In the genomic region with DNA sequence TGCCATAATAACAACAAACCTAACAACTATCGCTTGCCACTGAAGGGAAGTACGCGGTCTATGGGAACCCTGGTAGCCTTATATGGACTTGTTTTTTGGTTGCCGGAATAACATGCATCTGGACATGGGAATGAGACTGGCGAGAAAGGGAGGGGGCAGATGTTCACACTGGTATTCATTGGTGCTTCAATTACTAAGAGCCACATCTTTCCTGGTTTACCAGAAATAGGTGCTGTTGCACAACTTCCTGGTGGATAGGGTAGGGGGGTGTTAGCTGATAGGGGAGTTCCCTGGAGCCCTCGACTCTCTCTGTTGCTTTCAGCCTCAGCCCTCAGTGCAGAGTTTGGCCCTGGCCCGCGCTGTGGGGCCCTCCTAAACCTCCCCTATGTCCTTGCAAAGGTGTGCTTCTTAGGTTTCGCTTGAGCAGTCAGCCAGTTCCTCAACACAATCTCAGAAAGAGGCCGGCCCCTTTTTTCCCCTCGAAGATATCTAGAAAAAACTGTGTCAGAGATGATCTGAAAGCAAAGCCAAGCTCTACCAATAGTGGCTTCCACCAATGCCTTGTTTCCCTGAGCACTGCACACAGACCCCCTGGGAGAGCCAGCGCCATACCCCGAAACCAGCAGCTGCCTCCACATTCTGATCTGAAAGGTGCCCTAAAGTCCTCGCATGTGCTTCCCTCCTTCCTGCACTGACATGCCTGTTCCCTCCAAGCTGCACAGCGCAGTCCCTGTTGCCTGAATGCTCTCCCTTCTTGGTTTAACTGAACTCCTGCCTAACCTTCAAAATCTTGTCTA, we compare ENCODE assay signal across 11 cellular contexts. TPM values are rescaled to one million over a fixed set of nuclear protein-coding genes. Genes with fewer than 3 reads are reported as not detected.
DNase-seq lines count a peak whose midpoint lies in the region; ATAC-seq and TF ChIP-seq lines count a peak whose summit lies in the region.
"Had no signal": no experiment of that assay in that cellular context is flagged by ENCODE, and none has a peak within 500 bp of the region (broad histone marks: within the 10 kb centered on the region; RNA-seq: fewer than 3 reads in every experiment).

No MANE protein-coding gene starts in this region.

- intact Hi-C loops in activated B cell treated with CpG ODN at 0.5 μM for 24 hours (cut with micrococcal nuclease), result no loop called here

- H3K27me3 Mint-ChIP-seq in activated B cell treated with CpG ODN at 0.5 μM for 24 hours (no peaks in the 10 kb centered on the region), osteocyte (ENCODE audit: unreplicated experiment) (peaks cover 42% of the 10 kb centered on the region)
- peaks cover 9% of the 10 kb centered on the region for H3K27me3 Mint-ChIP-seq in activated naive CD4-positive, alpha-beta T cell treated with anti-CD3 and anti-CD28 coated beads, Interleukin-2, amount 10 ng/mL, durations not matched to agents 7 days and 5 days

- H3K4me3 Mint-ChIP-seq in activated B cell treated with CpG ODN at 0.5 μM for 24 hours, result no peak overlapping the region
- no peak overlapping the region for H3K4me3 Mint-ChIP-seq in osteocyte (ENCODE audit: unreplicated experiment)
- no peak overlapping the region for H3K4me3 Mint-ChIP-seq in activated naive CD4-positive, alpha-beta T cell treated with anti-CD3 and anti-CD28 coated beads, Interleukin-2, amount 10 ng/mL, durations not matched to agents 7 days and 5 days

- no peaks in the 10 kb centered on the region for H3K36me3 ChIP-seq in osteoblast (ENCODE audit: insufficient read depth, low read length)

- POLR2A ChIA-PET in activated B cell treated with CpG ODN at 0.5 μM for 24 hours (lab: Charles Lee), result no interaction called here

- H3K4me1 ChIP-seq in osteoblast (ENCODE audit: insufficient read depth, low read length), result no peaks in the 10 kb centered on the region

- no peaks in the 10 kb centered on the region for H3K9me3 Mint-ChIP-seq in activated B cell treated with CpG ODN at 0.5 μM for 24 hours
- H3K9me3 Mint-ChIP-seq in osteocyte (ENCODE audit: unreplicated experiment), result no peaks in the 10 kb centered on the region
- no peaks in the 10 kb centered on the region for H3K9me3 Mint-ChIP-seq in activated naive CD4-positive, alpha-beta T cell treated with anti-CD3 and anti-CD28 coated beads, Interleukin-2, amount 10 ng/mL, durations not matched to agents 7 days and 5 days

- peak overlapping the region; percentile 36 for H2AFZ ChIP-seq in osteoblast (ENCODE audit: low read length)

- H3K4me1 Mint-ChIP-seq in activated B cell treated with CpG ODN at 0.5 μM for 24 hours, result peaks cover 12% of the 10 kb centered on the region
- no peaks in the 10 kb centered on the region for H3K4me1 Mint-ChIP-seq in osteocyte (ENCODE audit: unreplicated experiment)
- no peaks in the 10 kb centered on the region for H3K4me1 Mint-ChIP-seq in activated naive CD4-positive, alpha-beta T cell treated with anti-CD3 and anti-CD28 coated beads, Interleukin-2, amount 10 ng/mL, durations not matched to agents 7 days and 5 days

- TF ChIP-seq CTCF in activated B cell treated with CpG ODN at 0.5 μM for 24 hours (IDR thresholded peaks at IDR 0.05), result no peak
- no peak for TF ChIP-seq CTCF in osteoblast (IDR thresholded peaks at IDR 0.05; ENCODE audit: extremely low read depth, low read depth, low read length)
- TF ChIP-seq CTCF in osteocyte (IDR thresholded peaks at IDR 0.05), result no peak

- ATAC-seq in GM19023 (IDR thresholded peaks at IDR 0.05; ENCODE audit: unreplicated experiment), result peak; percentile 77
- ATAC-seq in HG02610 (IDR thresholded peaks at IDR 0.05; ENCODE audit: unreplicated experiment), result peak; percentile 74
- ATAC-seq in activated B cell treated with CpG ODN at 0.5 μM for 24 hours (ENCODE audit: low read depth), result peak; percentile 31

- no peak overlapping the region for H3K4me3 ChIP-seq in osteoblast (ENCODE audit: insufficient read depth, low read length)

- DNase-seq in activated B cell treated with CpG ODN at 0.5 μM for 24 hours (no peak), osteoblast (ENCODE audit: insufficient read length, low spot score, missing footprints) (no peak), osteocyte (ENCODE audit: extremely low spot score, unreplicated experiment) (no peak), NCI-H2081 treated with DMSO at 0.1 percent for 48 hours (lab: John Stamatoyannopoulos, UW) (no peak), NCI-H187 (lab: John Stamatoyannopoulos, UW) (no peak)
- DNase-seq in activated naive CD4-positive, alpha-beta T cell treated with anti-CD3 and anti-CD28 coated beads, Interleukin-2, amount 10 ng/mL, durations not matched to agents 7 days and 5 days, result no peak
- DNase-seq: activated CD8-positive, alpha-beta memory T cell treated with anti-CD3 and anti-CD28 coated beads, Interleukin-2, amount 50 U/mL, for 4 hours; cortex of kidney; OCI-M1 had no signal

- no peak overlapping the region for H3K27ac ChIP-seq in osteoblast (ENCODE audit: low read depth, low read length)

- H4K20me1 ChIP-seq in osteoblast (ENCODE audit: insufficient read depth, low read length), result no peaks in the 10 kb centered on the region

- H3K36me3 Mint-ChIP-seq in activated B cell treated with CpG ODN at 0.5 μM for 24 hours (ENCODE audit: low read depth) (no peaks in the 10 kb centered on the region), osteocyte (ENCODE audit: unreplicated experiment) (no peaks in the 10 kb centered on the region)
- H3K36me3 Mint-ChIP-seq in activated naive CD4-positive, alpha-beta T cell treated with anti-CD3 and anti-CD28 coated beads, Interleukin-2, amount 10 ng/mL, durations not matched to agents 7 days and 5 days, result no peaks in the 10 kb centered on the region

- peak overlapping the region; percentile 52 for H3K4me2 ChIP-seq in osteoblast (ENCODE audit: insufficient read depth, low read length)

- no peak overlapping the region for H3K27ac Mint-ChIP-seq in activated B cell treated with CpG ODN at 0.5 μM for 24 hours
- no peak overlapping the region for H3K27ac Mint-ChIP-seq in osteocyte (ENCODE audit: unreplicated experiment)
- no peak overlapping the region for H3K27ac Mint-ChIP-seq in activated naive CD4-positive, alpha-beta T cell treated with anti-CD3 and anti-CD28 coated beads, Interleukin-2, amount 10 ng/mL, durations not matched to agents 7 days and 5 days

- no peaks in the 10 kb centered on the region for H3K79me2 ChIP-seq in osteoblast (ENCODE audit: insufficient read depth, low read length)

- no peaks in the 10 kb centered on the region for H3K9me3 ChIP-seq in osteoblast (ENCODE audit: low read depth, low read length)

- no peaks in the 10 kb centered on the region for H3K27me3 ChIP-seq in osteoblast (ENCODE audit: insufficient read depth, low read length)

- CTCF ChIA-PET in activated B cell treated with CpG ODN at 0.5 μM for 24 hours (lab: Charles Lee), result no interaction called here
- CTCF ChIA-PET in activated naive CD4-positive, alpha-beta T cell treated with anti-CD3 and anti-CD28 coated beads, Interleukin-2, amount 10 ng/mL, durations not matched to agents 7 days and 5 days (lab: Charles Lee), result no interaction called here

RNA-seq across cellular contexts. Expression of gene TBXAS1, which starts 13.5 kb away (rescaled TPM):
- 2.0 and 3.8 TPM in 2 replicates for total RNA-seq in activated B cell treated with CpG ODN at 0.5 μM for 24 hours
- total RNA-seq in osteoblast, result 0.59 and 0.72 TPM in 2 replicates
- 2.9 and 3.5 TPM in 2 replicates for total RNA-seq in osteocyte
